12 cellular contexts compared by ENCODE assay signal in genomic region chr6:111725446-111726112, GRCh38.
DNase-seq lines count a peak whose midpoint lies in the region; TF ChIP-seq lines count a peak whose summit lies in the region.
"Had no signal": no experiment of that assay in that cellular context is flagged by ENCODE, and none has a peak within 500 bp of the region (broad histone marks: within the 10 kb centered on the region; RNA-seq: fewer than 3 reads in every experiment).

No MANE protein-coding gene starts in this region.

- H3K36me3 ChIP-seq in GM23248 (ENCODE audit: low read depth), result no peaks in the 10 kb centered on the region
- H3K36me3 ChIP-seq in thyroid gland, result no peaks in the 10 kb centered on the region

- peaks cover 69% of the 10 kb centered on the region for H3K79me2 ChIP-seq in GM23248 (ENCODE audit: insufficient read depth)

- in situ Hi-C loops in GM23248 (cut with MboI), result no loop called here

- intact Hi-C loops in thyroid gland (cut with DNase I), result no loop called here

- no peaks in the 10 kb centered on the region for H3K9me3 ChIP-seq in GM23248 (ENCODE audit: low read depth)
- H3K9me3 ChIP-seq in thyroid gland, result no peaks in the 10 kb centered on the region

- 21% methylated on average over 7 of the region's 7 CpGs for WGBS in GM23248 (ENCODE audit: low coverage in 1 of 2, low lambda C conversion rate in 2 of 2, missing lambda C conversion rate in 2 of 2), 2 experiments
- WGBS in thyroid gland, 2 donors, result 91 to 97% methylated on average over 7 of the region's 7 CpGs

- H3K27me3 ChIP-seq in GM23248 (replicated peaks; ENCODE audit: insufficient read depth) (no peaks in the 10 kb centered on the region), thyroid gland (no peaks in the 10 kb centered on the region)

- peak overlapping the region; percentile 25; the same call in 1 of the 2 replicates for H3K9ac ChIP-seq in GM23248
- H3K9ac ChIP-seq: KMS-11 had no signal

- no peaks in the 10 kb centered on the region for H4K20me1 ChIP-seq in GM23248 (ENCODE audit: insufficient read depth)

- H3K27ac ChIP-seq in GM23248 (peak overlapping the region; percentile 72), caudate nucleus (ENCODE audit: low read depth, low read length) (peak overlapping the region; percentile 42), thyroid gland (no peak overlapping the region)
- H3K27ac ChIP-seq: C4-2B, KMS-11 had no signal

- peak overlapping the region; percentile 38 for H3K4me2 ChIP-seq in GM23248 (ENCODE audit: unreplicated experiment)
- H3K4me2 ChIP-seq: KMS-11 had no signal

- H3K4me1 ChIP-seq in GM23248 (ENCODE audit: insufficient read depth), result peaks cover 69% of the 10 kb centered on the region
- H3K4me1 ChIP-seq in thyroid gland, result peaks cover 0 to 40% of the 10 kb centered on the region in 2 donors

- peak; percentile 71 for DNase-seq in AG20443 (ENCODE audit: low spot score)
- peak; percentile 90 for DNase-seq in GM23248
- peak in 18 of 61 donors; percentile 9 to 71 (median 24) for DNase-seq in caudate nucleus (lab: John Stamatoyannopoulos, UW)
- peak; percentile 25 for DNase-seq in mucosa of gallbladder (ENCODE audit: low spot score)
- DNase-seq in thyroid gland, result no peak
- no peak for DNase-seq in LoVo (ENCODE audit: low spot score)
- DNase-seq in NCI-H345 (lab: John Stamatoyannopoulos, UW), result no peak
- DNase-seq in glomerular visceral epithelial cell (ENCODE audit: extremely low spot score), result no peak
- DNase-seq: NCI-H2171 treated with DMSO at 0.1 percent for 48 hours had no signal

- H3K4me3 ChIP-seq in GM23248, result no peak overlapping the region
- H3K4me3 ChIP-seq in thyroid gland (replicated peaks in 1 of 3), result no peak overlapping the region
- H3K4me3 ChIP-seq: lung had no signal

- TF ChIP-seq CTCF in thyroid gland (IDR thresholded peaks at IDR 0.05), result no peak

- no peaks in the 10 kb centered on the region for H3K9me2 ChIP-seq in GM23248 (ENCODE audit: insufficient read depth)

- no peak overlapping the region for H2AFZ ChIP-seq in GM23248

- peaks cover 66% of the 10 kb centered on the region for H3F3A ChIP-seq in GM23248 (ENCODE audit: insufficient read depth)

- TF ChIP-seq POLR2A in thyroid gland (IDR thresholded peaks at IDR 0.05), result no peak

Comparison
In these comparisons a context has a peak if more than half of its experiments do, and no peak if none do; other contexts are left out.
1. DNase-seq: peak in AG20443 (single experiment), GM23248 (single experiment) and mucosa of gallbladder (single experiment); none in thyroid gland (0 of 2), LoVo (single experiment), NCI-H345 (single experiment) and glomerular visceral epithelial cell (single experiment).
2. H3K27ac ChIP-seq: peak in GM23248 (single experiment) and caudate nucleus (single experiment); none in thyroid gland (0 of 3).